Comparison of ENCODE assay signal across 14 cellular contexts in the genomic region with DNA sequence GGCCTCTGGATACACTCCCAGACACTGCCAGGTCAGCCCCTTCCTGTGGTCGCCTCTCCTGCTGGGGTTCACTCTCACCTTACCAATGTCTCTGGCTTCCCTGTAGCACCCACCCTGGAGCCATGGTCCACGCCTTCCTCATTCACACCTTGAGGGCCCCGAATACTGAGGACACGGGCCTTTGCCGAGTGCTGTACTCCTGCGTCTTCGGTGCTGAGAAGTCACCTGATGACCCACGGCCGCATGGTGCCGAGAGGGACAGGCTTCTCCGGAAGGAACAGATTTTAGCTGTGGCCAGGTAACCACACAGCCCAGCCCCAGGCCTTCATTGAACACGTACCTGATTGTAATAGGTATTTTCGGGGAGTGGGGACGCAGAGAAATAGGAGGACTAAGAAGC. TPM values are rescaled to one million over a fixed set of nuclear protein-coding genes. Genes with fewer than 3 reads are reported as not detected.
DNase-seq lines count a peak whose midpoint lies in the region; ATAC-seq and TF ChIP-seq lines count a peak whose summit lies in the region.
"Had no signal": no experiment of that assay in that cellular context is flagged by ENCODE, and none has a peak within 500 bp of the region (broad histone marks: within the 10 kb centered on the region; RNA-seq: fewer than 3 reads in every experiment).

No MANE protein-coding gene starts in this region.

- no peak overlapping the region for H3K4me2 ChIP-seq in neuronal stem cell (ENCODE audit: insufficient read depth, low read length, poor library complexity, severe bottlenecking)

- POLR2A ChIA-PET in CD4-positive, alpha-beta memory T cell (lab: Charles Lee; ENCODE audit: partially characterized antibody) = interaction anchor here (1.5 to 6.1 kb wide), 5 partner anchors 34 to 216 kb away, joined by 3 to 180 read pairs (median 19); partner anchors contain the start of genes ADISSP, CENPB and SPEF1

- no peaks in the 10 kb centered on the region for H3K9me3 ChIP-seq in CD4-positive, alpha-beta memory T cell (ENCODE audit: control insufficient read depth in 1 of 2, low read length in 2 of 2)
- no peaks in the 10 kb centered on the region for H3K9me3 ChIP-seq in neuronal stem cell (replicated peaks in 1 of 2; ENCODE audit: control insufficient read depth in 2 of 2, insufficient read depth in 1 of 2, low read depth in 1 of 2, low read length in 2 of 2)
- H3K9me3 ChIP-seq: neutrophil had no signal

- H3K36me3 ChIP-seq in CD4-positive, alpha-beta memory T cell (ENCODE audit: insufficient read depth, low read length) = peaks cover 20% of the 10 kb centered on the region
- H3K36me3 ChIP-seq in H7 (replicated peaks; ENCODE audit: control insufficient read depth, insufficient read depth, low read length) (no peaks in the 10 kb centered on the region; the same call in 1 of the 2 replicates), neuronal stem cell (replicated peaks in 1 of 2; ENCODE audit: control insufficient read depth in 2 of 2, insufficient read depth in 2 of 2, low read length in 2 of 2) (peaks cover 6 to 24% of the 10 kb centered on the region in 2 donors)

- intact Hi-C loops in CD4-positive, alpha-beta memory T cell (cut with micrococcal nuclease) = loop anchor here (2.0 to 10.0 kb wide), 2 partner anchors 33 to 263 kb away; no protein-coding TSS in a partner anchor

- H3K4me3 ChIP-seq in CD4-positive, alpha-beta memory T cell (ENCODE audit: low read length in 2 of 2) = no peak overlapping the region
- H3K4me3 ChIP-seq in H7 (ENCODE audit: insufficient read depth, low read depth, low read length) (no peak overlapping the region), neuronal stem cell (ENCODE audit: low read length in 2 of 2) (no peak overlapping the region)
- H3K4me3 ChIP-seq: hepatocyte had no signal

- H3K9me3 Mint-ChIP-seq in CD4-positive, alpha-beta memory T cell = no peaks in the 10 kb centered on the region
- no peaks in the 10 kb centered on the region for H3K9me3 Mint-ChIP-seq in activated naive CD8-positive, alpha-beta T cell treated with anti-CD3 and anti-CD28 coated beads for 36 hours
- no peaks in the 10 kb centered on the region for H3K9me3 Mint-ChIP-seq in nephron progenitor cell

- peaks cover 3% of the 10 kb centered on the region for H3K79me1 ChIP-seq in neuronal stem cell (ENCODE audit: low read depth, low read length)

- no peak overlapping the region for H4K91ac ChIP-seq in neuronal stem cell (ENCODE audit: low read depth, low read length, poor library complexity)

- no peaks in the 10 kb centered on the region for H3K27me3 Mint-ChIP-seq in CD4-positive, alpha-beta memory T cell
- H3K27me3 Mint-ChIP-seq in activated naive CD8-positive, alpha-beta T cell treated with anti-CD3 and anti-CD28 coated beads for 36 hours = no peaks in the 10 kb centered on the region
- peaks cover 6% of the 10 kb centered on the region for H3K27me3 Mint-ChIP-seq in nephron progenitor cell (ENCODE audit: low read depth, poor library complexity)

- no peak overlapping the region for H2AK5ac ChIP-seq in neuronal stem cell (ENCODE audit: low read depth, low read length)

- peaks cover 18 to 49% (median 35%) of the 10 kb centered on the region in 4 donors for H3K4me1 Mint-ChIP-seq in CD4-positive, alpha-beta memory T cell
- H3K4me1 Mint-ChIP-seq in activated naive CD8-positive, alpha-beta T cell treated with anti-CD3 and anti-CD28 coated beads for 36 hours = peaks cover 28% of the 10 kb centered on the region
- H3K4me1 Mint-ChIP-seq in nephron progenitor cell = peaks cover 32% of the 10 kb centered on the region

- no peak overlapping the region for H3K4ac ChIP-seq in neuronal stem cell (ENCODE audit: low read length)

- no peak overlapping the region for H3K27ac ChIP-seq in CD4-positive, alpha-beta memory T cell (ENCODE audit: low read depth, low read length)
- H3K27ac ChIP-seq in neuronal stem cell (replicated peaks; ENCODE audit: low read length) = no peak overlapping the region
- H3K27ac ChIP-seq: SK-N-MC had no signal

- peak overlapping the region in 5 of 8 donors; percentile 83 to 94 (median 88) for H3K4me3 Mint-ChIP-seq in CD4-positive, alpha-beta memory T cell
- peak overlapping the region; percentile 83 for H3K4me3 Mint-ChIP-seq in activated naive CD8-positive, alpha-beta T cell treated with anti-CD3 and anti-CD28 coated beads for 36 hours
- peak overlapping the region; percentile 90 for H3K4me3 Mint-ChIP-seq in nephron progenitor cell

- no peak overlapping the region for H3K18ac ChIP-seq in neuronal stem cell (ENCODE audit: low read length)

- no CpG with 5 or more reads among the region's 14 CpGs for WGBS in neuronal stem cell (ENCODE audit: extremely low coverage in 2 of 2, insufficient read length in 2 of 2, insufficient replicate concordance in 1 of 2), 2 donors

- no peak for TF ChIP-seq CTCF in nephron progenitor cell (IDR thresholded peaks at IDR 0.05)

- no peak for DNase-seq in CD4-positive, alpha-beta memory T cell
- DNase-seq in H7 = peak; percentile 6
- no peak for DNase-seq in activated naive CD8-positive, alpha-beta T cell treated with anti-CD3 and anti-CD28 coated beads for 36 hours
- no peak for DNase-seq in nephron progenitor cell
- DNase-seq in neuronal stem cell (ENCODE audit: low spot score) = no peak
- no peak for DNase-seq in stimulated activated CD4-positive, alpha-beta T cell treated with anti-CD3 and anti-CD28 coated beads, Interleukin-4, amount 100 ng/mL, for 1 hour
- DNase-seq in stimulated activated CD4-positive, alpha-beta T cell treated with anti-CD3 and anti-CD28 coated beads, Interleukin-15, amount 100 ng/mL, for 24 hours = no peak
- DNase-seq: small intestine had no signal

- H2AFZ ChIP-seq in neuronal stem cell (ENCODE audit: low read length) = no peak overlapping the region
- H2AFZ ChIP-seq: hepatocyte had no signal

- H2BK5ac ChIP-seq in neuronal stem cell (ENCODE audit: low read length) = no peak overlapping the region

- peaks cover 11 to 34% of the 10 kb centered on the region in 2 donors for H3K36me3 Mint-ChIP-seq in CD4-positive, alpha-beta memory T cell
- H3K36me3 Mint-ChIP-seq in activated naive CD8-positive, alpha-beta T cell treated with anti-CD3 and anti-CD28 coated beads for 36 hours = peaks cover under 1% of the 10 kb centered on the region
- H3K36me3 Mint-ChIP-seq in nephron progenitor cell (ENCODE audit: low read depth) = no peaks in the 10 kb centered on the region

- no peak overlapping the region for H2BK12ac ChIP-seq in neuronal stem cell (ENCODE audit: low read length)

- H3K9ac ChIP-seq in neuronal stem cell (ENCODE audit: low read depth, low read length, poor library complexity) = no peak overlapping the region

- H2BK15ac ChIP-seq in neuronal stem cell (ENCODE audit: low read length) = no peak overlapping the region

- peaks cover 37% of the 10 kb centered on the region for H3K4me1 ChIP-seq in CD4-positive, alpha-beta memory T cell (ENCODE audit: insufficient read depth, low read length)
- H3K4me1 ChIP-seq in neuronal stem cell (ENCODE audit: control insufficient read depth in 2 of 2, insufficient read depth in 1 of 2, low read depth in 1 of 2, low read length in 2 of 2) = peaks cover 3 to 5% of the 10 kb centered on the region in 2 donors

- no peak for ATAC-seq in HG03139 (IDR thresholded peaks at IDR 0.05; ENCODE audit: unreplicated experiment)
- ATAC-seq: esophagus mucosa, left lobe of liver had no signal

- no peaks in the 10 kb centered on the region for H3K27me3 ChIP-seq in CD4-positive, alpha-beta memory T cell (ENCODE audit: insufficient read depth, low read length)
- H3K27me3 ChIP-seq in H7 (ENCODE audit: control insufficient read depth, insufficient read depth, low read length) (no peaks in the 10 kb centered on the region), neuronal stem cell (ENCODE audit: control insufficient read depth in 3 of 3, insufficient read depth in 3 of 3, low read depth in 1 of 3, low read length in 3 of 3) (no peaks in the 10 kb centered on the region)
- H3K27me3 ChIP-seq: hepatocyte, neutrophil had no signal

- H3K23ac ChIP-seq in neuronal stem cell (ENCODE audit: low read depth, low read length, poor library complexity) = no peak overlapping the region

- CTCF ChIA-PET in CD4-positive, alpha-beta memory T cell (lab: Charles Lee; ENCODE audit: partially characterized antibody) = interaction anchor here (1.6 to 2.4 kb wide), 4 partner anchors 23 to 54 kb away, joined by 6 to 33 read pairs (median 14); partner anchors contain the start of genes ADISSP and CDC25B

- peak overlapping the region in 6 of 7 donors; percentile 96 to 99 (median 99) for H3K27ac Mint-ChIP-seq in CD4-positive, alpha-beta memory T cell
- H3K27ac Mint-ChIP-seq in activated naive CD8-positive, alpha-beta T cell treated with anti-CD3 and anti-CD28 coated beads for 36 hours = peak overlapping the region; percentile 91
- H3K27ac Mint-ChIP-seq in nephron progenitor cell = peak overlapping the region; percentile 61

- no peak overlapping the region for H3K14ac ChIP-seq in neuronal stem cell (ENCODE audit: low read length)

- H2BK120ac ChIP-seq in neuronal stem cell (ENCODE audit: low read depth, low read length) = no peak overlapping the region

- no peak overlapping the region for H4K8ac ChIP-seq in neuronal stem cell (ENCODE audit: low read depth, low read length)

RNA-seq across cellular contexts. Expression of gene AP5S1, which starts 1.6 kb away (rescaled TPM):
- total RNA-seq in CD4-positive, alpha-beta memory T cell = 10 to 100 TPM; 10.4 to 11.1 TPM
- polyA plus RNA-seq in CD4-positive, alpha-beta memory T cell = 10 to 100 TPM; 14.5 to 16.8 TPM
- 3.1 and 4.4 TPM in 2 replicates for total RNA-seq in H7 (2014; rRNA removed; shearing (Covaris generic))
- 10 to 100 TPM; 11.1 to 11.7 TPM for total RNA-seq in activated naive CD8-positive, alpha-beta T cell treated with anti-CD3 and anti-CD28 coated beads for 36 hours
- polyA plus RNA-seq in neuronal stem cell (2013, experiment 1 of 2) = 1.3 TPM
- polyA plus RNA-seq in neuronal stem cell (2013, experiment 2 of 2) = 1.3 TPM

RNA-seq across cellular contexts. Expression of gene MAVS, which starts 24.6 kb away (rescaled TPM):
- 10 to 100 TPM; 45.2 to 49.3 TPM for total RNA-seq in CD4-positive, alpha-beta memory T cell
- polyA plus RNA-seq in CD4-positive, alpha-beta memory T cell = 1 to 10 TPM; 1.2 to 8.5 TPM
- 10.6 and 11.9 TPM in 2 replicates for total RNA-seq in H7 (2014; rRNA removed; shearing (Covaris generic))
- total RNA-seq in activated naive CD8-positive, alpha-beta T cell treated with anti-CD3 and anti-CD28 coated beads for 36 hours = 10 to 100 TPM; 21.2 to 21.6 TPM
- 11.2 TPM for polyA plus RNA-seq in neuronal stem cell (2013, experiment 1 of 2)
- polyA plus RNA-seq in neuronal stem cell (2013, experiment 2 of 2) = 11.6 TPM

RNA-seq across cellular contexts. Expression of gene CDC25B, which starts 25.9 kb away (rescaled TPM):
- 100 to 1,000 TPM; 410 to 420 TPM for total RNA-seq in CD4-positive, alpha-beta memory T cell
- 10 to 100 TPM; 25.9 to 55.9 TPM for polyA plus RNA-seq in CD4-positive, alpha-beta memory T cell
- 30.7 and 32.6 TPM in 2 replicates for total RNA-seq in H7 (2014; rRNA removed; shearing (Covaris generic))
- 10 to 100 TPM; 54.6 to 60.9 TPM for total RNA-seq in activated naive CD8-positive, alpha-beta T cell treated with anti-CD3 and anti-CD28 coated beads for 36 hours
- 31.6 TPM for polyA plus RNA-seq in neuronal stem cell (2013, experiment 1 of 2)
- 31.4 TPM for polyA plus RNA-seq in neuronal stem cell (2013, experiment 2 of 2)

RNA-seq across cellular contexts. Expression of gene CENPB, which starts 35.5 kb away (rescaled TPM):
- 10 to 100 TPM; 52.2 to 56.7 TPM for total RNA-seq in CD4-positive, alpha-beta memory T cell
- polyA plus RNA-seq in CD4-positive, alpha-beta memory T cell = 1 to 10 TPM in 1 of 2 donors, under 1 TPM in 1; 0.56 to 1.9 TPM
- total RNA-seq in H7 (2014; rRNA removed; shearing (Covaris generic)) = 57.7 and 74.5 TPM in 2 replicates
- total RNA-seq in activated naive CD8-positive, alpha-beta T cell treated with anti-CD3 and anti-CD28 coated beads for 36 hours = 10 to 100 TPM; 54.6 to 59.0 TPM
- 21.7 TPM for polyA plus RNA-seq in neuronal stem cell (2013, experiment 1 of 2)
- 21.0 TPM for polyA plus RNA-seq in neuronal stem cell (2013, experiment 2 of 2)

RNA-seq across cellular contexts. Expression of gene SPEF1, which starts 40.7 kb away (rescaled TPM):
- total RNA-seq in CD4-positive, alpha-beta memory T cell = not detected
- under 1 TPM in 1 of 2 donors, not detected in 1; 0.15 TPM for polyA plus RNA-seq in CD4-positive, alpha-beta memory T cell
- 0.11 and 0.94 TPM in 2 replicates for total RNA-seq in H7 (2014; rRNA removed; shearing (Covaris generic))
- under 1 TPM; 0.12 to 0.23 TPM for total RNA-seq in activated naive CD8-positive, alpha-beta T cell treated with anti-CD3 and anti-CD28 coated beads for 36 hours
- 0.13 TPM for polyA plus RNA-seq in neuronal stem cell (2013, experiment 1 of 2)
- polyA plus RNA-seq in neuronal stem cell (2013, experiment 2 of 2) = 0.21 TPM
- total RNA-seq: esophagus mucosa had no signal
- polyA plus RNA-seq: hepatocyte had no signal

Comparison
In these comparisons a context has a peak if more than half of its experiments do, and no peak if none do; other contexts are left out.
1. RNA of gene CDC25B, which starts 25.9 kb away (total RNA-seq): 410 to 420 TPM in CD4-positive, alpha-beta memory T cell; 54.6 to 60.9 TPM in activated naive CD8-positive, alpha-beta T cell treated with anti-CD3 and anti-CD28 coated beads for 36 hours and 30.7 to 32.6 TPM in H7; every median in the first group is over 4 times any median in the second.
2. Peak in every context shown above with its lines, with median percentiles within 50 percentile points of each other: H3K27ac Mint-ChIP-seq and H3K4me3 Mint-ChIP-seq.